In genomic region chr1:109548321-109549267, GRCh38 we compare ENCODE assay signal across 8 cellular contexts. TPM values are rescaled to one million over a fixed set of nuclear protein-coding genes. Genes with fewer than 3 reads are reported as not detected.
A peak's percentile ranks its signal among the peaks of the same experiment; 100 is the strongest.
DNase-seq lines count a peak whose midpoint lies in the region; ATAC-seq and TF ChIP-seq lines count a peak whose summit lies in the region.

TSS of gene GNAI3 (plus strand) at chr1:109548615. CDS start at chr1:109548721, 106 bp downstream.

- peak within 1 kb of the TSS; percentile 96 for H2AFZ ChIP-seq in mammary epithelial cell (ENCODE audit: low read depth, low read length)

- DNase-seq in AG04450 (ENCODE audit: low read depth, low spot score) = peak; percentile 85
- peak; percentile 91 for DNase-seq in NCI-H2196 treated with DMSO at 0.1 percent for 48 hours (lab: John Stamatoyannopoulos, UW; ENCODE audit: unreplicated experiment)
- DNase-seq in WERI-Rb-1 = peak; percentile 94
- DNase-seq in mammary epithelial cell = peak; percentile 96

- H3K36me3 ChIP-seq in WERI-Rb-1 (peaks cover 3% of the 10 kb centered on the region; the same call in 1 of the 2 replicates), mammary epithelial cell (ENCODE audit: insufficient read depth, low read length) (no peaks in the 10 kb centered on the region), skeletal muscle tissue (ENCODE audit: control insufficient read depth in 3 of 3, insufficient read depth in 3 of 3, low read length in 3 of 3) (no peaks in the 10 kb centered on the region)

- CTCF ChIA-PET in AG04450 (lab: Charles Lee) (interaction anchor here (0.6 to 3.1 kb wide), 14 partner anchors 11 to 435 kb away, joined by 3 to 31 read pairs (median 3); no protein-coding TSS in a partner anchor), mammary epithelial cell (lab: Charles Lee; ENCODE audit: low non-redundant PET) (interaction anchor here (0.5 to 1.7 kb wide), 9 partner anchors 13 to 436 kb away, joined by 3 to 10 read pairs (median 4); partner anchors contain the start of gene AHCYL1)

- peak within 1 kb of the TSS; percentile 83 for H3K27ac ChIP-seq in AG04450 (ENCODE audit: low read depth, low read length)
- H3K27ac ChIP-seq in WERI-Rb-1 = peak within 1 kb of the TSS; percentile 76
- peak within 1 kb of the TSS; percentile 98 for H3K27ac ChIP-seq in mammary epithelial cell (ENCODE audit: insufficient read depth, low read depth, low read length)
- peak within 1 kb of the TSS; percentile 97 for H3K27ac ChIP-seq in skeletal muscle tissue (ENCODE audit: low read depth, low read length)

- H3K9ac ChIP-seq in mammary epithelial cell (ENCODE audit: insufficient read depth, low read length) = peak within 1 kb of the TSS; percentile 99
- H3K9ac ChIP-seq in skeletal muscle tissue (ENCODE audit: low read depth in 1 of 3, low read length in 3 of 3) = peak within 1 kb of the TSS; percentile 95 to 98 (median 96)

- BruUV-seq in mammary epithelial cell (replicated peaks; lab: Mats Ljungman, UMichigan) = no TSS peak

- H3K79me2 ChIP-seq in mammary epithelial cell (ENCODE audit: insufficient read depth, low read length) = peaks cover 69% of the 10 kb centered on the region

- intact Hi-C loops in mammary epithelial cell (cut with micrococcal nuclease) = loop anchor here (5.0 to 10.0 kb wide), 2 partner anchors 44 to 366 kb away; partner anchors contain the start of gene CSF1

- H3K27me3 ChIP-seq in AG04450 (ENCODE audit: control insufficient read depth, insufficient read depth, low read length) = no peaks in the 10 kb centered on the region
- H3K27me3 ChIP-seq in WERI-Rb-1 (ENCODE audit: insufficient read depth, low read depth, severe bottlenecking) = no peaks in the 10 kb centered on the region
- no peaks in the 10 kb centered on the region for H3K27me3 ChIP-seq in mammary epithelial cell (ENCODE audit: insufficient read depth, low read length)
- no peaks in the 10 kb centered on the region for H3K27me3 ChIP-seq in skeletal muscle tissue (ENCODE audit: control insufficient read depth in 3 of 3, insufficient read depth in 3 of 3, low read length in 3 of 3)

- H4K20me1 ChIP-seq in mammary epithelial cell (ENCODE audit: insufficient read depth, low read length) = no peaks in the 10 kb centered on the region

- TF ChIP-seq CTCF in AG04450 (IDR thresholded peaks at IDR 0.05; ENCODE audit: low read depth, low read length) (no peak), WERI-Rb-1 (IDR thresholded peaks at IDR 0.05; ENCODE audit: low read depth, low read length) (no peak), mammary epithelial cell (conservative IDR thresholded peaks at IDR 0.05 in 1 of 2, IDR thresholded peaks at IDR 0.05 in 1 of 2; ENCODE audit: extremely low read depth in 1 of 2, insufficient read depth in 1 of 2, low read depth in 1 of 2, low read length in 2 of 2) (no peak)

- 3% methylated on average over 33 of the region's 68 CpGs for WGBS in mammary epithelial cell (ENCODE audit: low coverage, missing lambda C conversion rate)

- peak within 1 kb of the TSS; percentile 96 for H3K4me2 ChIP-seq in mammary epithelial cell (ENCODE audit: insufficient read depth, low read depth, low read length)

- in situ Hi-C loops in mammary epithelial cell (cut with MboI; ENCODE audit: low sequenced_read_pairs in 2 of 2) = loop anchor here (5.0 to 10.0 kb wide), 4 partner anchors 76 to 436 kb away; partner anchors contain the start of gene AHCYL1 (in 2 of the 2)

- POLR2A ChIA-PET in AG04450 (lab: Yijun Ruan, JAX) = interaction anchor here (0.5 to 2.1 kb wide), 27 partner anchors 8 to 486 kb away, joined by 3 to 24 read pairs (median 5); partner anchors contain the start of genes AHCYL1, AMIGO1, AMPD2 and GNAT2

- H3K4me1 ChIP-seq in mammary epithelial cell (ENCODE audit: insufficient read depth, low read length) (peaks cover 9% of the 10 kb centered on the region), skeletal muscle tissue (ENCODE audit: control insufficient read depth in 3 of 3, insufficient read depth in 3 of 3, low read length in 3 of 3) (peaks cover 13 to 24% (median 22%) of the 10 kb centered on the region in 3 donors)

- dilution Hi-C loops in mammary epithelial cell (cut with HindIII; ENCODE audit: low sequenced_read_pairs) = no loop called here

- H3K9me3 ChIP-seq in AG04450 (ENCODE audit: control insufficient read depth, insufficient read depth, low read length) = no peaks in the 10 kb centered on the region; the same call in 1 of the 2 replicates
- no peaks in the 10 kb centered on the region for H3K9me3 ChIP-seq in WERI-Rb-1 (ENCODE audit: severe bottlenecking)
- H3K9me3 ChIP-seq in mammary epithelial cell (replicated peaks; ENCODE audit: insufficient read depth, low read length) = no peaks in the 10 kb centered on the region
- H3K9me3 ChIP-seq in iPS-18c (ENCODE audit: control insufficient read depth, insufficient read depth, low read length) = no peaks in the 10 kb centered on the region
- H3K9me3 ChIP-seq in skeletal muscle tissue (ENCODE audit: control insufficient read depth in 3 of 3, low read length in 3 of 3) = no peaks in the 10 kb centered on the region

- H3K4me3 ChIP-seq in AG04450 (ENCODE audit: low read depth, low read length) = peak within 1 kb of the TSS; percentile 98
- H3K4me3 ChIP-seq in WERI-Rb-1 (ENCODE audit: low read depth, low read length) = peak within 1 kb of the TSS; percentile 95
- H3K4me3 ChIP-seq in mammary epithelial cell (replicated peaks in 1 of 3; ENCODE audit: insufficient read depth in 1 of 3, low read depth in 2 of 3, low read length in 3 of 3) = peak within 1 kb of the TSS; percentile 83 to 96 (median 89)
- H3K4me3 ChIP-seq in iPS-18c (ENCODE audit: insufficient read depth, low read depth, low read length) = peak within 1 kb of the TSS; percentile 96
- H3K4me3 ChIP-seq in skeletal muscle tissue (ENCODE audit: low read length in 3 of 3) = peak within 1 kb of the TSS; percentile 96 to 98 (median 98)

- ATAC-seq in GM18907 (IDR thresholded peaks at IDR 0.05; ENCODE audit: unreplicated experiment) (peak; percentile 90), HG03139 (IDR thresholded peaks at IDR 0.05; ENCODE audit: unreplicated experiment) (peak; percentile 84)

RNA-seq across cellular contexts. Expression of gene GNAI3, which starts in this region (rescaled TPM):
- polyA plus RNA-seq in AG04450 (2011; rRNA removed) (10.2 and 14.8 TPM in 2 replicates), mammary epithelial cell (8.2 TPM)
- polyA minus RNA-seq in AG04450 (2011; rRNA and poly(A)+ RNA removed) = 8.1 and 14.1 TPM in 2 replicates
- total RNA-seq in mammary epithelial cell (10 to 100 TPM; 12.0 to 15.5 TPM), skeletal muscle tissue (8.4 TPM)
- 15.2 TPM for polyA minus RNA-seq in mammary epithelial cell

Comparison
In these comparisons a context has a peak if more than half of its experiments do, and no peak if none do; other contexts are left out.
1. Peak in every context shown above with its lines: DNase-seq, ATAC-seq, H3K4me3 ChIP-seq and H3K27ac ChIP-seq.